Comparison of ENCODE assay signal across 2 cellular contexts in genomic region chr6:142374965-142375733, GRCh38.
TF ChIP-seq lines count a peak whose summit lies in the region.

No MANE protein-coding gene starts in this region.

TF ChIP-seq in A549, 52 proteins besides CTCF, POLR2A, EP300 and RAD21 (continued from another document and continues in another):
- no peak for TF ChIP-seq MYC (IDR thresholded peaks at IDR 0.05; ENCODE audit: borderline replicate concordance, low read length)
- TF ChIP-seq RARB (CRISPR knock-in tag; IDR thresholded peaks at IDR 0.05), result peak; percentile 98
- no peak for TF ChIP-seq USF2 (IDR thresholded peaks at IDR 0.05)
- no peak for TF ChIP-seq HMGXB4 (CRISPR knock-in tag; IDR thresholded peaks at IDR 0.05; ENCODE audit: borderline replicate concordance)
- no peak for TF ChIP-seq ELK1 (IDR thresholded peaks at IDR 0.05; ENCODE audit: low read depth, low read length)
- TF ChIP-seq EHMT2 (IDR thresholded peaks at IDR 0.05; ENCODE audit: low read depth), result no peak
- TF ChIP-seq CHD2 (IDR thresholded peaks at IDR 0.05; ENCODE audit: low read length, partially characterized antibody), result no peak
- no peak for TF ChIP-seq REST (IDR thresholded peaks at IDR 0.05)
- 0 out of 2 replicates have a peak, but pooled peaks have one; percentile 20 for TF ChIP-seq HOXB13 (CRISPR knock-in tag; IDR thresholded peaks at IDR 0.05; ENCODE audit: low read depth)
- TF ChIP-seq CBX8 (IDR thresholded peaks at IDR 0.05), result no peak
- TF ChIP-seq MAZ (IDR thresholded peaks at IDR 0.05; ENCODE audit: borderline replicate concordance, low read depth, low read length), result no peak
- TF ChIP-seq NR3C1 (IDR thresholded peaks at IDR 0.05), result no peak
- TF ChIP-seq SREBF2 (IDR thresholded peaks at IDR 0.05), result no peak
- TF ChIP-seq CBX2 (IDR thresholded peaks at IDR 0.05; ENCODE audit: borderline replicate concordance, low read depth), result no peak
- no peak for TF ChIP-seq PHF8 (IDR thresholded peaks at IDR 0.05; ENCODE audit: borderline replicate concordance, low read depth)
- TF ChIP-seq EHF (CRISPR knock-in tag; IDR thresholded peaks at IDR 0.05), result no peak
- TF ChIP-seq TP53 (CRISPR knock-in tag; IDR thresholded peaks at IDR 0.05), result no peak
- TF ChIP-seq MAX (IDR thresholded peaks at IDR 0.05), result peak; percentile 87
- 0 out of 2 replicates have a peak, but pooled peaks have one; percentile 8 for TF ChIP-seq HOXA7 (CRISPR knock-in tag; IDR thresholded peaks at IDR 0.05)
- peak; percentile 94 for TF ChIP-seq JUNB (IDR thresholded peaks at IDR 0.05)
- TF ChIP-seq HEYL (CRISPR knock-in tag; IDR thresholded peaks at IDR 0.05), result no peak
- TF ChIP-seq FOSL2 (IDR thresholded peaks at IDR 0.05), result peak; percentile 80
- TF ChIP-seq FOSL2 (CRISPR knock-in tag; IDR thresholded peaks at IDR 0.05), result peak; percentile 92
- TF ChIP-seq TFCP2L1 (CRISPR knock-in tag; IDR thresholded peaks at IDR 0.05), result no peak
- peak; percentile 88; the same call in 2 of the 3 replicates for TF ChIP-seq BCL3 (IDR thresholded peaks at IDR 0.05)
- TF ChIP-seq POLR2AphosphoS2 (conservative IDR thresholded peaks at IDR 0.05; ENCODE audit: low read length), result no peak
- peak; percentile 31; the same call in 1 of the 3 replicates for TF ChIP-seq SMC3 (IDR thresholded peaks at IDR 0.05)
- no peak for TF ChIP-seq ZC3H11A (IDR thresholded peaks at IDR 0.05)

TF ChIP-seq in HepG2, 621 proteins besides CTCF, POLR2A, EP300 and RAD21 (continued from another document and continues in another):
- TF ChIP-seq THAP7 (CRISPR knock-in tag; IDR thresholded peaks at IDR 0.05), result no peak
- TF ChIP-seq ZNF142 (CRISPR knock-in tag; IDR thresholded peaks at IDR 0.05), result 0 out of 2 replicates have a peak, but pooled peaks have one; percentile 33
- TF ChIP-seq ZNF770 (CRISPR knock-in tag; IDR thresholded peaks at IDR 0.05), result no peak
- TF ChIP-seq GMEB1 (CRISPR knock-in tag; IDR thresholded peaks at IDR 0.05; ENCODE audit: borderline replicate concordance), result no peak; the same call in 1 of the 2 replicates
- peak; percentile 88 for TF ChIP-seq THRA (CRISPR knock-in tag; IDR thresholded peaks at IDR 0.05; ENCODE audit: borderline replicate concordance)
- TF ChIP-seq ZNF280D (CRISPR knock-in tag; IDR thresholded peaks at IDR 0.05), result peak; percentile 77; the same call in 1 of the 2 replicates
- peak; percentile 97 for TF ChIP-seq SIX1 (CRISPR knock-in tag; IDR thresholded peaks at IDR 0.05; ENCODE audit: borderline replicate concordance)
- peak; percentile 92 for TF ChIP-seq FOXO1 (CRISPR knock-in tag; IDR thresholded peaks at IDR 0.05)
- peak; percentile 70; the same call in 1 of the 2 replicates for TF ChIP-seq ZNF414 (CRISPR knock-in tag; IDR thresholded peaks at IDR 0.05)
- TF ChIP-seq MLLT10 (CRISPR knock-in tag; IDR thresholded peaks at IDR 0.05), result no peak
- TF ChIP-seq NR2F2 (IDR thresholded peaks at IDR 0.05; ENCODE audit: borderline replicate concordance, low read depth), result peak; percentile 98
- TF ChIP-seq ZNF607 (CRISPR knock-in tag; IDR thresholded peaks at IDR 0.05; ENCODE audit: borderline replicate concordance), result no peak
- peak; percentile 100 for TF ChIP-seq ISL2 (CRISPR knock-in tag; IDR thresholded peaks at IDR 0.05)
- TF ChIP-seq PHF21A (CRISPR knock-in tag; IDR thresholded peaks at IDR 0.05), result peak; percentile 92
- peak; percentile 99 for TF ChIP-seq PAXIP1 (CRISPR knock-in tag; conservative IDR thresholded peaks at IDR 0.05)
- TF ChIP-seq UBTF (CRISPR knock-in tag; IDR thresholded peaks at IDR 0.05), result no peak
